ENCODE assay signal across 8 cellular contexts in the genomic region with DNA sequence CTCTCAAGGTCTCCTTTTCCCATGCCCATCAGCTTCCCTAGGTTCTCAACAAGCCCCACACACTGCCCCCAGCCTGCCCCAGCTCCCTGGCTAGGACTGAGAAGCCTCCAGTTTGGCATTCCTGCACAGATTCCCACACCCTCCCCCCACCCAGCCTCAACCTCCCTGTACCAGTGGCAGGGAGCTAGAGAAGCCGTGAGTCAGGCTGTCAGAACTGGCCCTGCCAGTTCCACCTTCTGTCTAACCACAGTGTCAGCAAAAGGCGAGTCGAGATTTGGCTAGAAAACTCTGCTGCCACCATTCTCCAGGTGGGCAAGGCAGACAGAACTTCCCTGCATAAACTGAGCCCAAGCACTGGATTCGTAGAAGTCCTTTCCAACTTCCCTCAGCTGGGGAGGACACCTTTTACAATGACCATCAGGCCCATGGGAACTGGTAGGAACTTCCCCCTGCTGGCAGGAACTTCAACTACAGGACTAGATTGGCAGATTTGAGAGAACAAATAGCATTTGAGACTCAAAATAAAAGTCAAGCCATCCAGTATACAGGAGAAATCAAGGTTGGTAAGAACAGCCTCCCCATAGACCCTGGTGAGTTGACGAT. TPM values are rescaled to one million over a fixed set of nuclear protein-coding genes. Genes with fewer than 3 reads are reported as not detected.
DNase-seq lines count a peak whose midpoint lies in the region; ATAC-seq and TF ChIP-seq lines count a peak whose summit lies in the region.

No MANE protein-coding gene starts in this region.

- H3K4me1 ChIP-seq in HAP-1: no peaks in the 10 kb centered on the region
- peaks cover 9 to 18% of the 10 kb centered on the region in 2 experiments for H3K4me1 ChIP-seq in trophoblast cell (ENCODE audit: control insufficient read depth in 1 of 2, insufficient read depth in 2 of 2, low read length in 2 of 2)

- no peak overlapping the region for H3K4me3 ChIP-seq in HAP-1
- no peak overlapping the region for H3K4me3 ChIP-seq in fibroblast of mammary gland (ENCODE audit: control insufficient read depth, low read depth, low read length)
- H3K4me3 ChIP-seq in trophoblast cell (ENCODE audit: low read depth, low read length): no peak overlapping the region

- no peak overlapping the region for H3K18ac ChIP-seq in trophoblast cell (ENCODE audit: low read length)

- no peak overlapping the region for H3K23ac ChIP-seq in trophoblast cell (ENCODE audit: low read length)

- H2AK5ac ChIP-seq in trophoblast cell (ENCODE audit: low read length): no peak overlapping the region

- no peaks in the 10 kb centered on the region for H3K9me3 Mint-ChIP-seq in stimulated activated effector memory CD8-positive, alpha-beta T cell treated with anti-CD3 and anti-CD28 coated beads, Interleukin-12 subunit alpha, Interleukin-12 subunit beta, amount 100 ng/mL, for 72 hours

- H3K4me1 Mint-ChIP-seq in stimulated activated effector memory CD8-positive, alpha-beta T cell treated with anti-CD3 and anti-CD28 coated beads, Interleukin-12 subunit alpha, Interleukin-12 subunit beta, amount 100 ng/mL, for 72 hours: no peaks in the 10 kb centered on the region

- in situ Hi-C loops in HAP-1 (cut with MboI; ENCODE audit: low sequenced_read_pairs): no loop called here

- peak overlapping the region; percentile 8 for H2AFZ ChIP-seq in trophoblast cell (ENCODE audit: insufficient read depth, low read length, poor library complexity)

- H4K8ac ChIP-seq in trophoblast cell (ENCODE audit: low read depth, low read length): no peak overlapping the region

- peak overlapping the region; percentile 2 for H4K91ac ChIP-seq in trophoblast cell (ENCODE audit: low read depth, low read length)

- H3K79me1 ChIP-seq in trophoblast cell (ENCODE audit: low read length): no peaks in the 10 kb centered on the region

- DNase-seq in CD1c-positive myeloid dendritic cell (ENCODE audit: extremely low spot score) (peak; percentile 41), HAP-1 (ENCODE audit: low spot score in 2 of 2) (peak; percentile 12 to 65), RWPE1 (ENCODE audit: low spot score) (peak; percentile 79), fibroblast of mammary gland (ENCODE audit: low read depth) (peak; percentile 61), trophoblast cell (peak; percentile 70 to 90), C1 segment of cervical spinal cord (lab: John Stamatoyannopoulos, UW) (no peak), omental fat pad (ENCODE audit: low spot score) (no peak)
- no peak for DNase-seq in stimulated activated effector memory CD8-positive, alpha-beta T cell treated with anti-CD3 and anti-CD28 coated beads, Interleukin-12 subunit alpha, Interleukin-12 subunit beta, amount 100 ng/mL, for 72 hours (ENCODE audit: low spot score in 2 of 2)

- peak overlapping the region; percentile 17 for H3K14ac ChIP-seq in trophoblast cell (ENCODE audit: low read length)

- H3K36me3 ChIP-seq in HAP-1 (replicated peaks) (no peaks in the 10 kb centered on the region), trophoblast cell (ENCODE audit: control insufficient read depth in 1 of 2, insufficient read depth in 2 of 2, low read length in 2 of 2) (no peaks in the 10 kb centered on the region)

- WGBS in trophoblast cell (ENCODE audit: extremely low coverage, insufficient coverage, insufficient read length): no CpG with 5 or more reads among the region's 5 CpGs

- CTCF ChIA-PET in RWPE1 (lab: Yijun Ruan, JAX): interaction anchor here (0.6 to 6.0 kb wide), 32 partner anchors 8 to 587 kb away, joined by 3 to 132 read pairs (median 4); a partner anchor contains a TSS

- H3K4me2 ChIP-seq in trophoblast cell (ENCODE audit: low read length): peak overlapping the region; percentile 42

- H3K9me3 ChIP-seq in HAP-1: no peaks in the 10 kb centered on the region
- no peaks in the 10 kb centered on the region for H3K9me3 ChIP-seq in trophoblast cell (ENCODE audit: insufficient read depth, low read depth, low read length)

- POLR2A ChIA-PET in RWPE1 (lab: Yijun Ruan, JAX; ENCODE audit: low non-redundant PET): interaction anchor here (0.6 kb wide), 2 partner anchors 16 to 58 kb away, joined by 3 to 8 read pairs; no protein-coding TSS in a partner anchor

- H3K4me3 Mint-ChIP-seq in stimulated activated effector memory CD8-positive, alpha-beta T cell treated with anti-CD3 and anti-CD28 coated beads, Interleukin-12 subunit alpha, Interleukin-12 subunit beta, amount 100 ng/mL, for 72 hours: no peak overlapping the region

- ATAC-seq in stimulated activated effector memory CD8-positive, alpha-beta T cell treated with anti-CD3 and anti-CD28 coated beads, Interleukin-12 subunit alpha, Interleukin-12 subunit beta, amount 100 ng/mL, for 72 hours: no peak
- no peak for ATAC-seq in omental fat pad (ENCODE audit: low FRiP score)

- H3K27ac ChIP-seq in RWPE1 (no peak overlapping the region), trophoblast cell (ENCODE audit: low read depth, low read length) (no peak overlapping the region)

- H3K36me3 Mint-ChIP-seq in stimulated activated effector memory CD8-positive, alpha-beta T cell treated with anti-CD3 and anti-CD28 coated beads, Interleukin-12 subunit alpha, Interleukin-12 subunit beta, amount 100 ng/mL, for 72 hours: no peaks in the 10 kb centered on the region

- H3K27me3 ChIP-seq in HAP-1 (ENCODE audit: low read depth): peaks cover 8% of the 10 kb centered on the region
- no peaks in the 10 kb centered on the region for H3K27me3 ChIP-seq in trophoblast cell (ENCODE audit: insufficient read depth, low read length)

- H4K12ac ChIP-seq in trophoblast cell (ENCODE audit: low read depth, low read length): peak overlapping the region; percentile 6

- peak overlapping the region; percentile 5 for H2BK12ac ChIP-seq in trophoblast cell (ENCODE audit: low read length)

- no peak overlapping the region for H3K4ac ChIP-seq in trophoblast cell (ENCODE audit: low read depth, low read length)

- H2BK120ac ChIP-seq in trophoblast cell (ENCODE audit: insufficient read depth, low read length, poor library complexity): no peak overlapping the region

- peak; percentile 50 for TF ChIP-seq CTCF in RWPE1 (conservative IDR thresholded peaks at IDR 0.05; ENCODE audit: low read depth)
- peak; percentile 73 for TF ChIP-seq CTCF in fibroblast of mammary gland (conservative IDR thresholded peaks at IDR 0.05; ENCODE audit: control insufficient read depth, insufficient read depth, low read depth, low read length)
- TF ChIP-seq CTCF in omental fat pad (IDR thresholded peaks at IDR 0.05): no peak

- no peak overlapping the region for H2BK5ac ChIP-seq in trophoblast cell (ENCODE audit: low read depth, low read length, poor library complexity)

- H3K9ac ChIP-seq in trophoblast cell (ENCODE audit: low read length): no peak overlapping the region

- H3K79me2 ChIP-seq in trophoblast cell (ENCODE audit: control insufficient read depth, insufficient read depth, low read length, poor library complexity): no peaks in the 10 kb centered on the region

- H3K27ac Mint-ChIP-seq in stimulated activated effector memory CD8-positive, alpha-beta T cell treated with anti-CD3 and anti-CD28 coated beads, Interleukin-12 subunit alpha, Interleukin-12 subunit beta, amount 100 ng/mL, for 72 hours: no peak overlapping the region

RNA-seq across cellular contexts. Expression of a gene that starts 31.0 kb away (rescaled TPM):
- 32.3 and 32.7 TPM in 2 replicates for polyA plus RNA-seq in trophoblast cell (2013)
- total RNA-seq in omental fat pad: 1 to 10 TPM in 3 of 4 donors, not detected in 1; 2.0 to 2.4 (median 2.1) TPM

RNA-seq across cellular contexts. Expression of a gene that starts 52.7 kb away (rescaled TPM):
- polyA plus RNA-seq in trophoblast cell (2013): 28.6 and 30.4 TPM in 2 replicates
- total RNA-seq in omental fat pad: under 1 TPM in 3 of 4 donors, not detected in 1; 0.19 to 0.48 (median 0.25) TPM

Comparison
In these comparisons a context has a peak if more than half of its experiments do, and no peak if none do; other contexts are left out.
1. DNase-seq: peak in CD1c-positive myeloid dendritic cell (single experiment), HAP-1 (2 of 2), RWPE1 (single experiment), fibroblast of mammary gland (single experiment) and trophoblast cell (2 of 2); none in stimulated activated effector memory CD8-positive, alpha-beta T cell treated with anti-CD3 and anti-CD28 coated beads, Interleukin-12 subunit alpha, Interleukin-12 subunit beta, amount 100 ng/mL, for 72 hours (0 of 2), C1 segment of cervical spinal cord (0 of 14) and omental fat pad (single experiment).
2. CTCF ChIP-seq: peak in RWPE1 (single experiment) and fibroblast of mammary gland (single experiment); none in omental fat pad (0 of 3).